In genomic region chr2:211055438-211055837, GRCh38 we compare ENCODE assay signal across 1 cellular context.
TF ChIP-seq lines count a peak whose summit lies in the region.

No MANE protein-coding gene starts in this region.

TF ChIP-seq in WTC11, 78 proteins besides CTCF, POLR2A, EP300 and RAD21 (continued from another document):
- TF ChIP-seq, protein P1, sequence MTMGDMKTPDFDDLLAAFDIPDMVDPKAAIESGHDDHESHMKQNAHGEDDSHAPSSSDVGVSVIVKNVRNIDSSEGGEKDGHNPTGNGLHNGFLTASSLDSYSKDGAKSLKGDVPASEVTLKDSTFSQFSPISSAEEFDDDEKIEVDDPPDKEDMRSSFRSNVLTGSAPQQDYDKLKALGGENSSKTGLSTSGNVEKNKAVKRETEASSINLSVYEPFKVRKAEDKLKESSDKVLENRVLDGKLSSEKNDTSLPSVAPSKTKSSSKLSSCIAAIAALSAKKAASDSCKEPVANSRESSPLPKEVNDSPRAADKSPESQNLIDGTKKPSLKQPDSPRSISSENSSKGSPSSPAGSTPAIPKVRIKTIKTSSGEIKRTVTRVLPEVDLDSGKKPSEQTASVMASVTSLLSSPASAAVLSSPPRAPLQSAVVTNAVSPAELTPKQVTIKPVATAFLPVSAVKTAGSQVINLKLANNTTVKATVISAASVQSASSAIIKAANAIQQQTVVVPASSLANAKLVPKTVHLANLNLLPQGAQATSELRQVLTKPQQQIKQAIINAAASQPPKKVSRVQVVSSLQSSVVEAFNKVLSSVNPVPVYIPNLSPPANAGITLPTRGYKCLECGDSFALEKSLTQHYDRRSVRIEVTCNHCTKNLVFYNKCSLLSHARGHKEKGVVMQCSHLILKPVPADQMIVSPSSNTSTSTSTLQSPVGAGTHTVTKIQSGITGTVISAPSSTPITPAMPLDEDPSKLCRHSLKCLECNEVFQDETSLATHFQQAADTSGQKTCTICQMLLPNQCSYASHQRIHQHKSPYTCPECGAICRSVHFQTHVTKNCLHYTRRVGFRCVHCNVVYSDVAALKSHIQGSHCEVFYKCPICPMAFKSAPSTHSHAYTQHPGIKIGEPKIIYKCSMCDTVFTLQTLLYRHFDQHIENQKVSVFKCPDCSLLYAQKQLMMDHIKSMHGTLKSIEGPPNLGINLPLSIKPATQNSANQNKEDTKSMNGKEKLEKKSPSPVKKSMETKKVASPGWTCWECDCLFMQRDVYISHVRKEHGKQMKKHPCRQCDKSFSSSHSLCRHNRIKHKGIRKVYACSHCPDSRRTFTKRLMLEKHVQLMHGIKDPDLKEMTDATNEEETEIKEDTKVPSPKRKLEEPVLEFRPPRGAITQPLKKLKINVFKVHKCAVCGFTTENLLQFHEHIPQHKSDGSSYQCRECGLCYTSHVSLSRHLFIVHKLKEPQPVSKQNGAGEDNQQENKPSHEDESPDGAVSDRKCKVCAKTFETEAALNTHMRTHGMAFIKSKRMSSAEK (CRISPR knock-in tag; IDR thresholded peaks at IDR 0.05; ENCODE audit: borderline replicate concordance) = no peak
- TF ChIP-seq NFYB (CRISPR knock-in tag; conservative IDR thresholded peaks at IDR 0.05; ENCODE audit: low read depth) = no peak
